In genomic region chr17:16217002-16217635, GRCh38 we compare ENCODE assay signal across 8 cellular contexts. TPM values are rescaled to one million over a fixed set of nuclear protein-coding genes. Genes with fewer than 3 reads are reported as not detected.
DNase-seq lines count a peak whose midpoint lies in the region; ATAC-seq, FAIRE-seq and TF ChIP-seq lines count a peak whose summit lies in the region.

Gene PIGL, plus strand, starts transcription at chr17:16217210. Its CDS starts 17 bp downstream, at chr17:16217227.

- H3K36me3 Mint-ChIP-seq in activated B cell treated with CpG ODN at 0.5 μM for 24 hours (ENCODE audit: low read depth), result peaks cover 5% of the 10 kb centered on the region

- H3K9me3 Mint-ChIP-seq in activated B cell treated with CpG ODN at 0.5 μM for 24 hours, result no peaks in the 10 kb centered on the region

- no peak for FAIRE-seq in small intestine (lab: Jason Lieb, UNC)

- H3K4me1 Mint-ChIP-seq in activated B cell treated with CpG ODN at 0.5 μM for 24 hours, result peaks cover 50% of the 10 kb centered on the region

- WGBS in small intestine, 3 donors, result 0% methylated on average over 29 of the region's 29 CpGs

- H3K4me3 ChIP-seq in GM06990 (replicated peaks; ENCODE audit: low read depth, low read length), result peak within 1 kb of the TSS; percentile 90
- H3K4me3 ChIP-seq in small intestine (ENCODE audit: low read depth in 1 of 2, low read length in 2 of 2), result peak within 1 kb of the TSS; percentile 82 to 92

- no peak for TF ChIP-seq CTCF in GM06990 (IDR thresholded peaks at IDR 0.05; ENCODE audit: insufficient read depth, low read length, poor library complexity, severe bottlenecking)
- TF ChIP-seq CTCF in activated B cell treated with CpG ODN at 0.5 μM for 24 hours (IDR thresholded peaks at IDR 0.05), result no peak

- intact Hi-C loops in activated B cell treated with CpG ODN at 0.5 μM for 24 hours (cut with micrococcal nuclease), result no loop called here

- no peaks in the 10 kb centered on the region for H3K9me3 ChIP-seq in small intestine (ENCODE audit: control insufficient read depth, low read depth)

- no peaks in the 10 kb centered on the region for H3K27me3 ChIP-seq in GM06990 (replicated peaks; ENCODE audit: control insufficient read depth, insufficient read depth, low read length)
- no peaks in the 10 kb centered on the region for H3K27me3 ChIP-seq in small intestine (ENCODE audit: control insufficient read depth in 2 of 2, insufficient read depth in 2 of 2, low read length in 2 of 2)

- no peaks in the 10 kb centered on the region for H3K36me3 ChIP-seq in GM06990 (ENCODE audit: control insufficient read depth, insufficient read depth, low read length)
- H3K36me3 ChIP-seq in small intestine (ENCODE audit: control insufficient read depth in 2 of 2, insufficient read depth in 2 of 2, low read length in 2 of 2), result no peaks in the 10 kb centered on the region

- POLR2A ChIA-PET in activated B cell treated with CpG ODN at 0.5 μM for 24 hours (lab: Charles Lee), result interaction anchor here (0.6 to 5.3 kb wide), 13 partner anchors 9 to 1609 kb away, joined by 3 to 74 read pairs (median 7); partner anchors contain the start of genes CENPV and UBB

- ATAC-seq in HG02885 (IDR thresholded peaks at IDR 0.05; ENCODE audit: poor library complexity, unreplicated experiment), result peak; percentile 47
- peak; percentile 35 for ATAC-seq in activated B cell treated with CpG ODN at 0.5 μM for 24 hours (ENCODE audit: low read depth)
- no peak for ATAC-seq in GM21619 (IDR thresholded peaks at IDR 0.05; ENCODE audit: unreplicated experiment)

- CTCF ChIA-PET in activated B cell treated with CpG ODN at 0.5 μM for 24 hours (lab: Charles Lee), result interaction anchor here (1.3 to 2.0 kb wide), 2 partner anchors 69 to 135 kb away, joined by 9 to 12 read pairs; partner anchors contain the start of gene CENPV

- peak within 1 kb of the TSS; percentile 97 for H3K27ac Mint-ChIP-seq in activated B cell treated with CpG ODN at 0.5 μM for 24 hours

- no peaks in the 10 kb centered on the region for H3K27me3 Mint-ChIP-seq in activated B cell treated with CpG ODN at 0.5 μM for 24 hours

- peaks cover 3 to 6% of the 10 kb centered on the region in 2 donors for H3K4me1 ChIP-seq in small intestine (ENCODE audit: control insufficient read depth in 2 of 2, insufficient read depth in 1 of 2, low read depth in 1 of 2, low read length in 1 of 2)

- H3K27ac ChIP-seq in caudate nucleus (ENCODE audit: low read depth, low read length), result peak within 1 kb of the TSS; percentile 84
- peak within 1 kb of the TSS; percentile 97 for H3K27ac ChIP-seq in small intestine (ENCODE audit: low read depth in 1 of 2, low read length in 1 of 2)

- H3K4me3 Mint-ChIP-seq in activated B cell treated with CpG ODN at 0.5 μM for 24 hours, result peak within 1 kb of the TSS; percentile 98

- DNase-seq in GM06990 (ENCODE audit: extremely low read depth, insufficient read length), result peak; percentile 87
- DNase-seq in NCI-H226, result peak; percentile 83
- DNase-seq in activated B cell treated with CpG ODN at 0.5 μM for 24 hours, result peak; percentile 71
- peak; percentile 39 to 93 (median 84) for DNase-seq in caudate nucleus (lab: John Stamatoyannopoulos, UW)
- DNase-seq in iPS-NIHi7 (ENCODE audit: extremely low spot score), result peak; percentile 87
- peak; percentile 95 for DNase-seq in small intestine

RNA-seq across cellular contexts. Expression of gene PIGL, which starts in this region (rescaled TPM):
- total RNA-seq in activated B cell treated with CpG ODN at 0.5 μM for 24 hours, result 50.8 and 56.6 TPM in 2 replicates
- polyA plus RNA-seq in small intestine, result 10 to 100 TPM; 19.0 to 30.2 (median 21.6) TPM
